ENCODE assay signal across 1 cellular context in the genomic region with DNA sequence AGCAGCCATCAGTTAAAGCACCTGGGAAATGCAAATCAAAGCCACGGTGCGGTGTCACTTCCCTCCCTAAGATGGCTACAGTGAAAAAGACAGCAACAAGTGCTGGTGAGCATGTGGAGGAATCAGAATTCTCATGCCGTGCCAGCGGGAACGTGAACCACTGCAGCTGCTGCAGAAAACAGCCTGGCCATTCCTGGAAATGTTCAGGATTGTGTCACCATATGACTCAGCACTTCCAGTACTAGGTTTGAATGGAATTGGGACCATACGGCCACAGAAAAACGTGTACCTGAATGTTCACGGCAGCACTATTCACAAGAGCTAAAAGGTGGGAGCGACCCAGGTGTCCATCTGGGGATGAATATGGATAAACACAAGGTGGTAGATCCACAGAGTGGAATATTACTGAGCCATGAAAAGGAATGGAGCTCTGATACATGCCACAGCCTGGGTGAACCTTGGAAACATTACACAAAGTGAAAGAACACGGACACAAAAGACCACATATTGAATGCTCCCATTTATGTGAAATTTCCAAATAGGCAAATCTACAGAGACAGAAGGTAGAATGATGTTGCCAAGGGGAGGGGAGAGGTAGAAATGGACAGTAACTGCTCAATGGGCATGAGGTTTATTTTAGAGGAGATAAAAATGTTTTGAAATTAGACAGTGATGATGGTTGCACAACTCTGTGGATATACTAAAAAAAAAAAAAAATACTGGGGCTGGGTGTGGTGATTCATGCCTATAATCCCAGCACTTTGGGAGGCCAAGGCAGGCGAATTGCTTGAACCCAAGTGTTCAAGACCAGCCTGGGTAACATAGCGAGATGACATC.
TF ChIP-seq lines count a peak whose summit lies in the region.

No MANE protein-coding gene starts in this region.

TF ChIP-seq in HepG2, 621 proteins besides CTCF, POLR2A, EP300 and RAD21 (continued from another document):
- TF ChIP-seq, protein P1, sequence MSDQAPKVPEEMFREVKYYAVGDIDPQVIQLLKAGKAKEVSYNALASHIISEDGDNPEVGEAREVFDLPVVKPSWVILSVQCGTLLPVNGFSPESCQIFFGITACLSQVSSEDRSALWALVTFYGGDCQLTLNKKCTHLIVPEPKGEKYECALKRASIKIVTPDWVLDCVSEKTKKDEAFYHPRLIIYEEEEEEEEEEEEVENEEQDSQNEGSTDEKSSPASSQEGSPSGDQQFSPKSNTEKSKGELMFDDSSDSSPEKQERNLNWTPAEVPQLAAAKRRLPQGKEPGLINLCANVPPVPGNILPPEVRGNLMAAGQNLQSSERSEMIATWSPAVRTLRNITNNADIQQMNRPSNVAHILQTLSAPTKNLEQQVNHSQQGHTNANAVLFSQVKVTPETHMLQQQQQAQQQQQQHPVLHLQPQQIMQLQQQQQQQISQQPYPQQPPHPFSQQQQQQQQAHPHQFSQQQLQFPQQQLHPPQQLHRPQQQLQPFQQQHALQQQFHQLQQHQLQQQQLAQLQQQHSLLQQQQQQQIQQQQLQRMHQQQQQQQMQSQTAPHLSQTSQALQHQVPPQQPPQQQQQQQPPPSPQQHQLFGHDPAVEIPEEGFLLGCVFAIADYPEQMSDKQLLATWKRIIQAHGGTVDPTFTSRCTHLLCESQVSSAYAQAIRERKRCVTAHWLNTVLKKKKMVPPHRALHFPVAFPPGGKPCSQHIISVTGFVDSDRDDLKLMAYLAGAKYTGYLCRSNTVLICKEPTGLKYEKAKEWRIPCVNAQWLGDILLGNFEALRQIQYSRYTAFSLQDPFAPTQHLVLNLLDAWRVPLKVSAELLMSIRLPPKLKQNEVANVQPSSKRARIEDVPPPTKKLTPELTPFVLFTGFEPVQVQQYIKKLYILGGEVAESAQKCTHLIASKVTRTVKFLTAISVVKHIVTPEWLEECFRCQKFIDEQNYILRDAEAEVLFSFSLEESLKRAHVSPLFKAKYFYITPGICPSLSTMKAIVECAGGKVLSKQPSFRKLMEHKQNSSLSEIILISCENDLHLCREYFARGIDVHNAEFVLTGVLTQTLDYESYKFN (CRISPR knock-in tag; conservative IDR thresholded peaks at IDR 0.05), result no peak
- TF ChIP-seq, protein P2, sequence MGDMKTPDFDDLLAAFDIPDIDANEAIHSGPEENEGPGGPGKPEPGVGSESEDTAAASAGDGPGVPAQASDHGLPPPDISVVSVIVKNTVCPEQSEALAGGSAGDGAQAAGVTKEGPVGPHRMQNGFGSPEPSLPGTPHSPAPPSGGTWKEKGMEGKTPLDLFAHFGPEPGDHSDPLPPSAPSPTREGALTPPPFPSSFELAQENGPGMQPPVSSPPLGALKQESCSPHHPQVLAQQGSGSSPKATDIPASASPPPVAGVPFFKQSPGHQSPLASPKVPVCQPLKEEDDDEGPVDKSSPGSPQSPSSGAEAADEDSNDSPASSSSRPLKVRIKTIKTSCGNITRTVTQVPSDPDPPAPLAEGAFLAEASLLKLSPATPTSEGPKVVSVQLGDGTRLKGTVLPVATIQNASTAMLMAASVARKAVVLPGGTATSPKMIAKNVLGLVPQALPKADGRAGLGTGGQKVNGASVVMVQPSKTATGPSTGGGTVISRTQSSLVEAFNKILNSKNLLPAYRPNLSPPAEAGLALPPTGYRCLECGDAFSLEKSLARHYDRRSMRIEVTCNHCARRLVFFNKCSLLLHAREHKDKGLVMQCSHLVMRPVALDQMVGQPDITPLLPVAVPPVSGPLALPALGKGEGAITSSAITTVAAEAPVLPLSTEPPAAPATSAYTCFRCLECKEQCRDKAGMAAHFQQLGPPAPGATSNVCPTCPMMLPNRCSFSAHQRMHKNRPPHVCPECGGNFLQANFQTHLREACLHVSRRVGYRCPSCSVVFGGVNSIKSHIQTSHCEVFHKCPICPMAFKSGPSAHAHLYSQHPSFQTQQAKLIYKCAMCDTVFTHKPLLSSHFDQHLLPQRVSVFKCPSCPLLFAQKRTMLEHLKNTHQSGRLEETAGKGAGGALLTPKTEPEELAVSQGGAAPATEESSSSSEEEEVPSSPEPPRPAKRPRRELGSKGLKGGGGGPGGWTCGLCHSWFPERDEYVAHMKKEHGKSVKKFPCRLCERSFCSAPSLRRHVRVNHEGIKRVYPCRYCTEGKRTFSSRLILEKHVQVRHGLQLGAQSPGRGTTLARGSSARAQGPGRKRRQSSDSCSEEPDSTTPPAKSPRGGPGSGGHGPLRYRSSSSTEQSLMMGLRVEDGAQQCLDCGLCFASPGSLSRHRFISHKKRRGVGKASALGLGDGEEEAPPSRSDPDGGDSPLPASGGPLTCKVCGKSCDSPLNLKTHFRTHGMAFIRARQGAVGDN (CRISPR knock-in tag; IDR thresholded peaks at IDR 0.05), result no peak
- TF ChIP-seq NFE2L2 (IDR thresholded peaks at IDR 0.05; ENCODE audit: low read length) (peak; percentile 92), FOSL2 (CRISPR knock-in tag; IDR thresholded peaks at IDR 0.05) (peak; percentile 79), ZNF335 (CRISPR knock-in tag; IDR thresholded peaks at IDR 0.05) (no peak), ZNF282 (IDR thresholded peaks at IDR 0.05; ENCODE audit: partially characterized antibody) (no peak), ZNF7 (CRISPR knock-in tag; IDR thresholded peaks at IDR 0.05) (peak; percentile 63; the same call in 1 of the 2 replicates), SAP130 (CRISPR knock-in tag; IDR thresholded peaks at IDR 0.05; ENCODE audit: low read depth) (peak; percentile 22; the same call in 1 of the 2 replicates), SSRP1 (CRISPR knock-in tag; IDR thresholded peaks at IDR 0.05) (no peak), BCL6 (CRISPR knock-in tag; IDR thresholded peaks at IDR 0.05) (0 out of 2 replicates have a peak, but pooled peaks have one; percentile 31), AGO1 (IDR thresholded peaks at IDR 0.05; ENCODE audit: low read depth, low read length, poor library complexity, severe bottlenecking) (no peak), ZNF12 (CRISPR knock-in tag; IDR thresholded peaks at IDR 0.05) (peak; percentile 63), ZNF549 (CRISPR knock-in tag; IDR thresholded peaks at IDR 0.05) (no peak), SMAD1 (CRISPR knock-in tag; IDR thresholded peaks at IDR 0.05; ENCODE audit: borderline replicate concordance, low read depth) (no peak), DNMT3B (CRISPR knock-in tag; conservative IDR thresholded peaks at IDR 0.05) (no peak), HMGA1 (CRISPR knock-in tag; conservative IDR thresholded peaks at IDR 0.05) (no peak), MAFF (IDR thresholded peaks at IDR 0.05; ENCODE audit: low read depth, low read length) (peak; percentile 61), MAFK (conservative IDR thresholded peaks at IDR 0.05 in 1 of 2, IDR thresholded peaks at IDR 0.05 in 1 of 2; ENCODE audit: low read length in 2 of 2) (peak; percentile 59 to 73; a peak in 3 of 4 replicates), CEBPB (IDR thresholded peaks at IDR 0.05; ENCODE audit: borderline replicate concordance, low read depth, low read length) (0 out of 2 replicates have a peak, but pooled peaks have one; percentile 0)
- TF ChIP-seq, protein P3, sequence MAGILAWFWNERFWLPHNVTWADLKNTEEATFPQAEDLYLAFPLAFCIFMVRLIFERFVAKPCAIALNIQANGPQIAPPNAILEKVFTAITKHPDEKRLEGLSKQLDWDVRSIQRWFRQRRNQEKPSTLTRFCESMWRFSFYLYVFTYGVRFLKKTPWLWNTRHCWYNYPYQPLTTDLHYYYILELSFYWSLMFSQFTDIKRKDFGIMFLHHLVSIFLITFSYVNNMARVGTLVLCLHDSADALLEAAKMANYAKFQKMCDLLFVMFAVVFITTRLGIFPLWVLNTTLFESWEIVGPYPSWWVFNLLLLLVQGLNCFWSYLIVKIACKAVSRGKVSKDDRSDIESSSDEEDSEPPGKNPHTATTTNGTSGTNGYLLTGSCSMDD (CRISPR knock-in tag; IDR thresholded peaks at IDR 0.05), result no peak
- TF ChIP-seq, protein P4, sequence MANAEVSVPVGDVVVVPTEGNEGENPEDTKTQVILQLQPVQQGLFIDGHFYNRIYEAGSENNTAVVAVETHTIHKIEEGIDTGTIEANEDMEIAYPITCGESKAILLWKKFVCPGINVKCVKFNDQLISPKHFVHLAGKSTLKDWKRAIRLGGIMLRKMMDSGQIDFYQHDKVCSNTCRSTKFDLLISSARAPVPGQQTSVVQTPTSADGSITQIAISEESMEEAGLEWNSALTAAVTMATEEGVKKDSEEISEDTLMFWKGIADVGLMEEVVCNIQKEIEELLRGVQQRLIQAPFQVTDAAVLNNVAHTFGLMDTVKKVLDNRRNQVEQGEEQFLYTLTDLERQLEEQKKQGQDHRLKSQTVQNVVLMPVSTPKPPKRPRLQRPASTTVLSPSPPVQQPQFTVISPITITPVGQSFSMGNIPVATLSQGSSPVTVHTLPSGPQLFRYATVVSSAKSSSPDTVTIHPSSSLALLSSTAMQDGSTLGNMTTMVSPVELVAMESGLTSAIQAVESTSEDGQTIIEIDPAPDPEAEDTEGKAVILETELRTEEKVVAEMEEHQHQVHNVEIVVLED (CRISPR knock-in tag; IDR thresholded peaks at IDR 0.05; ENCODE audit: borderline replicate concordance), result no peak
- TF ChIP-seq, protein P5, sequence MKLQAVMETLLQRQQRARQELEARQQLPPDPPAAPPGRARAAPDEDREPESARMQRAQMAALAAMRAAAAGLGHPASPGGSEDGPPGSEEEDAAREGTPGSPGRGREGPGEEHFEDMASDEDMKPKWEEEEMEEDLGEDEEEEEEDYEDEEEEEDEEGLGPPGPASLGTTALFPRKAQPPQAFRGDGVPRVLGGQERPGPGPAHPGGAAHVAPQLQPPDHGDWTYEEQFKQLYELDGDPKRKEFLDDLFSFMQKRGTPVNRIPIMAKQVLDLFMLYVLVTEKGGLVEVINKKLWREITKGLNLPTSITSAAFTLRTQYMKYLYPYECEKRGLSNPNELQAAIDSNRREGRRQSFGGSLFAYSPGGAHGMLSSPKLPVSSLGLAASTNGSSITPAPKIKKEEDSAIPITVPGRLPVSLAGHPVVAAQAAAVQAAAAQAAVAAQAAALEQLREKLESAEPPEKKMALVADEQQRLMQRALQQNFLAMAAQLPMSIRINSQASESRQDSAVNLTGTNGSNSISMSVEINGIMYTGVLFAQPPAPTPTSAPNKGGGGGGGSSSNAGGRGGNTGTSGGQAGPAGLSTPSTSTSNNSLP (IDR thresholded peaks at IDR 0.05; ENCODE audit: low read depth, low read length), result no peak
- TF ChIP-seq, protein P6, sequence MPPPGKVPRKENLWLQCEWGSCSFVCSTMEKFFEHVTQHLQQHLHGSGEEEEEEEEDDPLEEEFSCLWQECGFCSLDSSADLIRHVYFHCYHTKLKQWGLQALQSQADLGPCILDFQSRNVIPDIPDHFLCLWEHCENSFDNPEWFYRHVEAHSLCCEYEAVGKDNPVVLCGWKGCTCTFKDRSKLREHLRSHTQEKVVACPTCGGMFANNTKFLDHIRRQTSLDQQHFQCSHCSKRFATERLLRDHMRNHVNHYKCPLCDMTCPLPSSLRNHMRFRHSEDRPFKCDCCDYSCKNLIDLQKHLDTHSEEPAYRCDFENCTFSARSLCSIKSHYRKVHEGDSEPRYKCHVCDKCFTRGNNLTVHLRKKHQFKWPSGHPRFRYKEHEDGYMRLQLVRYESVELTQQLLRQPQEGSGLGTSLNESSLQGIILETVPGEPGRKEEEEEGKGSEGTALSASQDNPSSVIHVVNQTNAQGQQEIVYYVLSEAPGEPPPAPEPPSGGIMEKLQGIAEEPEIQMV (CRISPR knock-in tag; IDR thresholded peaks at IDR 0.05; ENCODE audit: low read depth), result no peak
- TF ChIP-seq, protein P7, sequence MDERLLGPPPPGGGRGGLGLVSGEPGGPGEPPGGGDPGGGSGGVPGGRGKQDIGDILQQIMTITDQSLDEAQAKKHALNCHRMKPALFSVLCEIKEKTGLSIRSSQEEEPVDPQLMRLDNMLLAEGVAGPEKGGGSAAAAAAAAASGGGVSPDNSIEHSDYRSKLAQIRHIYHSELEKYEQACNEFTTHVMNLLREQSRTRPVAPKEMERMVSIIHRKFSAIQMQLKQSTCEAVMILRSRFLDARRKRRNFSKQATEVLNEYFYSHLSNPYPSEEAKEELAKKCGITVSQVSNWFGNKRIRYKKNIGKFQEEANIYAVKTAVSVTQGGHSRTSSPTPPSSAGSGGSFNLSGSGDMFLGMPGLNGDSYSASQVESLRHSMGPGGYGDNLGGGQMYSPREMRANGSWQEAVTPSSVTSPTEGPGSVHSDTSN (CRISPR knock-in tag; IDR thresholded peaks at IDR 0.05), result no peak
- TF ChIP-seq, protein P8, sequence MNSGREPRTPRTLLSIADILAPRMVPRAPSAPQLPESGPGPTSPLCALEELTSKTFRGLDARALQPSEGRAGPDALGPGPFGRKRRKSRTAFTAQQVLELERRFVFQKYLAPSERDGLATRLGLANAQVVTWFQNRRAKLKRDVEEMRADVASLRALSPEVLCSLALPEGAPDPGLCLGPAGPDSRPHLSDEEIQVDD (CRISPR knock-in tag; IDR thresholded peaks at IDR 0.05; ENCODE audit: borderline replicate concordance), result no peak
- TF ChIP-seq, protein P9, sequence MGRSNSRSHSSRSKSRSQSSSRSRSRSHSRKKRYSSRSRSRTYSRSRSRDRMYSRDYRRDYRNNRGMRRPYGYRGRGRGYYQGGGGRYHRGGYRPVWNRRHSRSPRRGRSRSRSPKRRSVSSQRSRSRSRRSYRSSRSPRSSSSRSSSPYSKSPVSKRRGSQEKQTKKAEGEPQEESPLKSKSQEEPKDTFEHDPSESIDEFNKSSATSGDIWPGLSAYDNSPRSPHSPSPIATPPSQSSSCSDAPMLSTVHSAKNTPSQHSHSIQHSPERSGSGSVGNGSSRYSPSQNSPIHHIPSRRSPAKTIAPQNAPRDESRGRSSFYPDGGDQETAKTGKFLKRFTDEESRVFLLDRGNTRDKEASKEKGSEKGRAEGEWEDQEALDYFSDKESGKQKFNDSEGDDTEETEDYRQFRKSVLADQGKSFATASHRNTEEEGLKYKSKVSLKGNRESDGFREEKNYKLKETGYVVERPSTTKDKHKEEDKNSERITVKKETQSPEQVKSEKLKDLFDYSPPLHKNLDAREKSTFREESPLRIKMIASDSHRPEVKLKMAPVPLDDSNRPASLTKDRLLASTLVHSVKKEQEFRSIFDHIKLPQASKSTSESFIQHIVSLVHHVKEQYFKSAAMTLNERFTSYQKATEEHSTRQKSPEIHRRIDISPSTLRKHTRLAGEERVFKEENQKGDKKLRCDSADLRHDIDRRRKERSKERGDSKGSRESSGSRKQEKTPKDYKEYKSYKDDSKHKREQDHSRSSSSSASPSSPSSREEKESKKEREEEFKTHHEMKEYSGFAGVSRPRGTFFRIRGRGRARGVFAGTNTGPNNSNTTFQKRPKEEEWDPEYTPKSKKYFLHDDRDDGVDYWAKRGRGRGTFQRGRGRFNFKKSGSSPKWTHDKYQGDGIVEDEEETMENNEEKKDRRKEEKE (IDR thresholded peaks at IDR 0.05), result no peak
TF ChIP-seq in HepG2: peak in this region for 10.
